23 cellular contexts compared by ENCODE assay signal in the genomic region with DNA sequence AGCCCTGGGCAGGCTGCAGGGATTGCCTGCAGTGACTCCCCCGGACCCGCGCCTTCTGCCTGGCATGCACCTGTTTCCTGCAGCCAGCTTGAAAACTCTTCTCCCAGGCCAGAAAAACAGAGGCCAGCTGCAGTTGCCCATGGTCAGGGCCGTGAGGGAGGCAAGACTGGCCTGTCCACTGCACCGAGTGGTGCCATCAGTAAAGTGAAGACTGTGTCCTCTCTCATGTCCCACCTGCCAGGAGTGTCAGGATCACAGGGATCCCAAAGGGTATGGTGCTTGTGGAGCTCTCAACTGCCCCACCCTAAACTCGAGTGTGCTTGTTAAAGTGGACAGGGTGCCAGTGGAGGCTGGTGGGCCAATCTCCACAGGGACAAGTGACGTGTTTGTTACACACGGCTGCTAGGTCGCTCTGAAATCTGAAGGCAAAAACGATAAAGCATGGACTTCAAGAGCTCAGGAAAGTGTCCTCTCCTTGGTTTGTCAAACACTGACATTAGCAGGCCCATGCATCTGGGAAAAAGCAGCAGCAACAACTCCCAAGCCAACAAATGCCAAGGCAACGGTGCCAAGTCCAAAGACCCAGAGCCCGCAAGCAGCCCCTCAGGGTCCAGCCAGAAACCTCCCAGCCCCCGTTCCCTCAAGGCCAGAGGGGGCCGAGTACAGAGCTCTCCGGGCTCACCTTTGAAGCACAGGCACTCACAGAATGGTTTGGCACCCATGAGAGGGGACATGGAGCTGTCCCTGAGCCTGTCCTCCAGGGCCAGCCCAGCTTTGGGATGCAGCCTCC.
A peak's percentile ranks its signal among the peaks of the same experiment; 100 is the strongest.
DNase-seq lines count a peak whose midpoint lies in the region; ATAC-seq and TF ChIP-seq lines count a peak whose summit lies in the region.
"Had no signal": no experiment of that assay in that cellular context is flagged by ENCODE, and none has a peak within 500 bp of the region (broad histone marks: within the 10 kb centered on the region; RNA-seq: fewer than 3 reads in every experiment).

No MANE protein-coding gene starts in this region.

- H3K9me3 Mint-ChIP-seq in stimulated activated naive B cell treated with anti-CD40 and anti-IgM and Interleukin-4, amounts not matched to agents 10 μg/mL and 1 μg/mL and 100 μg/mL, for 72 hours, result peaks cover 4% of the 10 kb centered on the region in 2 donors
- H3K9me3 Mint-ChIP-seq: activated naive CD8-positive, alpha-beta T cell treated with anti-CD3 and anti-CD28 coated beads, Interleukin-2, amount 50 U/mL, for 24 hours had no signal

- TF ChIP-seq POLR2A in adrenal gland (IDR thresholded peaks at IDR 0.05), result no peak
- TF ChIP-seq POLR2A in stomach (IDR thresholded peaks at IDR 0.05), result no peak

- no peak overlapping the region for H3K4me3 Mint-ChIP-seq in stimulated activated naive B cell treated with anti-CD40 and anti-IgM and Interleukin-4, amounts not matched to agents 10 μg/mL and 1 μg/mL and 100 μg/mL, for 72 hours
- H3K4me3 Mint-ChIP-seq: activated naive CD8-positive, alpha-beta T cell treated with anti-CD3 and anti-CD28 coated beads, Interleukin-2, amount 50 U/mL, for 24 hours; WTC11 had no signal

- TF ChIP-seq EP300 in stomach (IDR thresholded peaks at IDR 0.05), result no peak

- H3K27ac ChIP-seq in adrenal gland (no peak overlapping the region), stomach (no peak overlapping the region)
- H3K27ac ChIP-seq: dorsolateral prefrontal cortex, neutrophil, Peyer's patch, tibial nerve had no signal

- H3K36me3 ChIP-seq in adrenal gland (replicated peaks in 1 of 2) (peaks cover 0 to 32% of the 10 kb centered on the region in 2 donors), mucosa of descending colon (ENCODE audit: low read depth) (no peaks in the 10 kb centered on the region), stomach (peaks cover 36 to 66% (median 56%) of the 10 kb centered on the region in 4 donors)

- no peaks in the 10 kb centered on the region for H3K4me1 Mint-ChIP-seq in stimulated activated naive B cell treated with anti-CD40 and anti-IgM and Interleukin-4, amounts not matched to agents 10 μg/mL and 1 μg/mL and 100 μg/mL, for 72 hours

- no peaks in the 10 kb centered on the region for H3K27me3 ChIP-seq in adrenal gland
- H3K27me3 ChIP-seq in stomach, result no peaks in the 10 kb centered on the region
- H3K27me3 ChIP-seq: BE2C, dorsolateral prefrontal cortex, neutrophil, Peyer's patch, tibial nerve had no signal

- no peaks in the 10 kb centered on the region for H3K27me3 Mint-ChIP-seq in stimulated activated naive B cell treated with anti-CD40 and anti-IgM and Interleukin-4, amounts not matched to agents 10 μg/mL and 1 μg/mL and 100 μg/mL, for 72 hours
- H3K27me3 Mint-ChIP-seq: activated naive CD8-positive, alpha-beta T cell treated with anti-CD3 and anti-CD28 coated beads, Interleukin-2, amount 50 U/mL, for 24 hours had no signal

- TF ChIP-seq CTCF in adrenal gland (IDR thresholded peaks at IDR 0.05) (no peak), mucosa of descending colon (IDR thresholded peaks at IDR 0.05) (no peak), stomach (IDR thresholded peaks at IDR 0.05) (no peak)

- 86 to 90% (median 89%) methylated on average over 10 to 15 of the region's 15 CpGs for WGBS in adrenal gland, 4 donors
- WGBS in stomach, 5 donors, result 84 to 95% (median 89%) methylated on average over 11 to 15 of the region's 15 CpGs

- peaks cover 47 to 56% of the 10 kb centered on the region in 2 donors for H3K36me3 Mint-ChIP-seq in stimulated activated naive B cell treated with anti-CD40 and anti-IgM and Interleukin-4, amounts not matched to agents 10 μg/mL and 1 μg/mL and 100 μg/mL, for 72 hours

- no peaks in the 10 kb centered on the region for H3K4me1 ChIP-seq in adrenal gland (replicated peaks in 1 of 2)
- no peaks in the 10 kb centered on the region for H3K4me1 ChIP-seq in mucosa of descending colon (ENCODE audit: low read depth)
- peaks cover 0 to 1% (median 0%) of the 10 kb centered on the region in 4 donors for H3K4me1 ChIP-seq in stomach
- H3K4me1 ChIP-seq: BE2C, Peyer's patch, tibial nerve had no signal

- no peak overlapping the region for H3K27ac Mint-ChIP-seq in stimulated activated naive B cell treated with anti-CD40 and anti-IgM and Interleukin-4, amounts not matched to agents 10 μg/mL and 1 μg/mL and 100 μg/mL, for 72 hours
- H3K27ac Mint-ChIP-seq: activated naive CD8-positive, alpha-beta T cell treated with anti-CD3 and anti-CD28 coated beads, Interleukin-2, amount 50 U/mL, for 24 hours; WTC11 had no signal

- peak; percentile 49 for DNase-seq in activated effector memory CD4-positive, alpha-beta T cell treated with anti-CD3 and anti-CD28 coated beads, Interleukin-2, amount 50 U/mL, for 16 hours
- no peak for DNase-seq in activated effector memory CD4-positive, alpha-beta T cell treated with Interleukin-2 at 50 U/mL for 16 hours
- DNase-seq in adrenal gland, result peak in 5 of 7 donors; percentile 6 to 40 (median 9)
- peak in 2 of 3 donors; percentile 5 to 25 for DNase-seq in mucosa of descending colon
- peak; percentile 9 for DNase-seq in stomach
- no peak for DNase-seq in hippocampal formation (lab: John Stamatoyannopoulos, UW)
- no peak for DNase-seq in stimulated activated naive B cell treated with anti-CD40 and anti-IgM and Interleukin-4, amounts not matched to agents 10 μg/mL and 1 μg/mL and 100 μg/mL, for 72 hours
- no peak for DNase-seq in LoVo (ENCODE audit: low spot score)
- DNase-seq: activated gamma-delta T cell; activated naive CD8-positive, alpha-beta T cell treated with anti-CD3 and anti-CD28 coated beads, Interleukin-2, amount 50 U/mL, for 24 hours; BE2C; DMS153; GOT3; NCI-H1105 treated with DMSO at 0.1 percent for 48 hours; NCI-H2081; small intestine; stimulated activated CD8-positive, alpha-beta memory T cell treated with anti-CD3 and anti-CD28 coated beads, Interleukin-4, amount 100 ng/mL, for 48 hours; T1000 had no signal

- no peak overlapping the region for H3K4me3 ChIP-seq in adrenal gland
- H3K4me3 ChIP-seq in mucosa of descending colon, result no peak overlapping the region
- no peak overlapping the region for H3K4me3 ChIP-seq in stomach
- H3K4me3 ChIP-seq: dorsolateral prefrontal cortex, Peyer's patch, tibial nerve had no signal

- ATAC-seq in mucosa of descending colon, result no peak
- no peak for ATAC-seq in stimulated activated naive B cell treated with anti-CD40 and anti-IgM and Interleukin-4, amounts not matched to agents 10 μg/mL and 1 μg/mL and 100 μg/mL, for 72 hours (replicated peaks)
- ATAC-seq: activated naive CD8-positive, alpha-beta T cell treated with anti-CD3 and anti-CD28 coated beads, Interleukin-2, amount 50 U/mL, for 24 hours; WTC11 had no signal

- no peaks in the 10 kb centered on the region for H3K9me3 ChIP-seq in adrenal gland (replicated peaks in 1 of 3)
- H3K9me3 ChIP-seq in mucosa of descending colon, result peaks cover 6% of the 10 kb centered on the region
- H3K9me3 ChIP-seq in stomach, result peaks cover 0 to 9% (median 3%) of the 10 kb centered on the region in 4 donors
- H3K9me3 ChIP-seq: neutrophil, Peyer's patch had no signal

- intact Hi-C loops in adrenal gland (cut with DNase I), result no loop called here
- intact Hi-C loops in mucosa of descending colon (cut with DNase I, micrococcal nuclease), result no loop called here
- intact Hi-C loops in stomach (cut with DNase I; ENCODE audit: low total_unique reads), result no loop called here

Comparison
In these comparisons a context has a peak if more than half of its experiments do, and no peak if none do; other contexts are left out.
1. DNase-seq: peak in activated effector memory CD4-positive, alpha-beta T cell treated with anti-CD3 and anti-CD28 coated beads, Interleukin-2, amount 50 U/mL, for 16 hours (single experiment), adrenal gland (5 of 7), mucosa of descending colon (2 of 3) and stomach (single experiment); none in activated effector memory CD4-positive, alpha-beta T cell treated with Interleukin-2 at 50 U/mL for 16 hours (single experiment), hippocampal formation (0 of 2), stimulated activated naive B cell treated with anti-CD40 and anti-IgM and Interleukin-4, amounts not matched to agents 10 μg/mL and 1 μg/mL and 100 μg/mL, for 72 hours (single experiment) and LoVo (single experiment).